ENCODE assay signal across 10 cellular contexts in genomic region chr10:3835770-3836169, GRCh38. TPM values are rescaled to one million over a fixed set of nuclear protein-coding genes. Genes with fewer than 3 reads are reported as not detected.
DNase-seq lines count a peak whose midpoint lies in the region; ATAC-seq, FAIRE-seq and TF ChIP-seq lines count a peak whose summit lies in the region.
"Had no signal": no experiment of that assay in that cellular context is flagged by ENCODE, and none has a peak within 500 bp of the region (broad histone marks: within the 10 kb centered on the region; RNA-seq: fewer than 3 reads in every experiment).

No MANE protein-coding gene starts in this region.

- FAIRE-seq in D721Med (lab: Jason Lieb, UNC), result no peak

- H3K4me3 Mint-ChIP-seq in activated CD8-positive, alpha-beta memory T cell treated with anti-CD3 and anti-CD28 coated beads, Interleukin-2, amount 10 ng/mL, durations not matched to agents 7 days and 5 days, result peak overlapping the region; percentile 61

- CTCF ChIA-PET in activated CD8-positive, alpha-beta memory T cell treated with anti-CD3 and anti-CD28 coated beads, Interleukin-2, amount 10 ng/mL, durations not matched to agents 7 days and 5 days (lab: Charles Lee), result interaction anchor here (0.8 to 2.2 kb wide), 5 partner anchors 10 to 54 kb away, joined by 3 to 6 read pairs (median 4); no protein-coding TSS in a partner anchor

- TF ChIP-seq CTCF in D721Med (IDR thresholded peaks at IDR 0.05; ENCODE audit: insufficient read depth, missing control alignments), result no peak

- DNase-seq in activated CD8-positive, alpha-beta memory T cell treated with anti-CD3 and anti-CD28 coated beads, Interleukin-2, amount 10 ng/mL, durations not matched to agents 7 days and 5 days, result no peak
- no peak for DNase-seq in activated CD8-positive, alpha-beta memory T cell treated with anti-CD3 and anti-CD28 coated beads, Interleukin-2, amount 50 U/mL, for 4 hours
- DNase-seq in HT-29 (ENCODE audit: low spot score) (peak; percentile 37), glomerular endothelial cell (ENCODE audit: extremely low read depth, low read depth, low spot score) (peak; percentile 20), NOMO-1 treated with dmso at 0.1 percent for 144 hours (lab: John Stamatoyannopoulos, UW; ENCODE audit: unreplicated experiment) (no peak), D721Med (ENCODE audit: insufficient read length, low spot score) (no peak), NCI-H69 (lab: John Stamatoyannopoulos, UW) (no peak)
- DNase-seq in stimulated activated naive CD8-positive, alpha-beta T cell treated with anti-CD3 and anti-CD28 coated beads, Interleukin-15, Interleukin-2, amounts not matched to agents 100 U/mL and 50 U/mL, for 24 hours, result no peak
- DNase-seq: Karpas-422; stimulated activated CD4-positive, alpha-beta T cell treated with anti-CD3 and anti-CD28 coated beads, Interleukin-12 subunit alpha, Interleukin-12 subunit beta, amount 100 ng/mL, for 4 hours had no signal

- peak; percentile 35 for ATAC-seq in activated CD8-positive, alpha-beta memory T cell treated with anti-CD3 and anti-CD28 coated beads, Interleukin-2, amount 10 ng/mL, durations not matched to agents 7 days and 5 days
- peak; percentile 53 for ATAC-seq in stimulated activated naive CD8-positive, alpha-beta T cell treated with anti-CD3 and anti-CD28 coated beads, Interleukin-15, Interleukin-2, amounts not matched to agents 100 U/mL and 50 U/mL, for 24 hours

- H3K4me1 Mint-ChIP-seq in activated CD8-positive, alpha-beta memory T cell treated with anti-CD3 and anti-CD28 coated beads, Interleukin-2, amount 10 ng/mL, durations not matched to agents 7 days and 5 days, result peaks cover 45% of the 10 kb centered on the region

- H3K36me3 Mint-ChIP-seq in activated CD8-positive, alpha-beta memory T cell treated with anti-CD3 and anti-CD28 coated beads, Interleukin-2, amount 10 ng/mL, durations not matched to agents 7 days and 5 days, result peaks cover 7% of the 10 kb centered on the region

- no peaks in the 10 kb centered on the region for H3K27me3 Mint-ChIP-seq in activated CD8-positive, alpha-beta memory T cell treated with anti-CD3 and anti-CD28 coated beads, Interleukin-2, amount 10 ng/mL, durations not matched to agents 7 days and 5 days

- no peaks in the 10 kb centered on the region for H3K9me3 Mint-ChIP-seq in activated CD8-positive, alpha-beta memory T cell treated with anti-CD3 and anti-CD28 coated beads, Interleukin-2, amount 10 ng/mL, durations not matched to agents 7 days and 5 days (ENCODE audit: low read depth)

- peak overlapping the region; percentile 77 for H3K27ac Mint-ChIP-seq in activated CD8-positive, alpha-beta memory T cell treated with anti-CD3 and anti-CD28 coated beads, Interleukin-2, amount 10 ng/mL, durations not matched to agents 7 days and 5 days

RNA-seq across cellular contexts. Expression of gene KLF6, which starts 50.8 kb away (rescaled TPM):
- 100 to 1,000 TPM; 149 to 208 TPM for total RNA-seq in activated CD8-positive, alpha-beta memory T cell treated with anti-CD3 and anti-CD28 coated beads, Interleukin-2, amount 10 ng/mL, durations not matched to agents 7 days and 5 days
- total RNA-seq in HT-29 (2014; rRNA removed; shearing (Covaris generic)), result 155 and 182 TPM in 2 replicates
- total RNA-seq in glomerular endothelial cell, result 126 and 247 TPM in 2 replicates

Comparison
In these comparisons a context has a peak if more than half of its experiments do, and no peak if none do; other contexts are left out.
1. DNase-seq: peak in HT-29 (single experiment) and glomerular endothelial cell (single experiment); none in activated CD8-positive, alpha-beta memory T cell treated with anti-CD3 and anti-CD28 coated beads, Interleukin-2, amount 10 ng/mL, durations not matched to agents 7 days and 5 days (single experiment), activated CD8-positive, alpha-beta memory T cell treated with anti-CD3 and anti-CD28 coated beads, Interleukin-2, amount 50 U/mL, for 4 hours (single experiment), stimulated activated naive CD8-positive, alpha-beta T cell treated with anti-CD3 and anti-CD28 coated beads, Interleukin-15, Interleukin-2, amounts not matched to agents 100 U/mL and 50 U/mL, for 24 hours (single experiment), NOMO-1 treated with dmso at 0.1 percent for 144 hours (single experiment), D721Med (single experiment) and NCI-H69 (single experiment).